ENCODE assay signal across 6 cellular contexts in genomic region chr3:185017996-185018395, GRCh38.
A peak's percentile ranks its signal among the peaks of the same experiment; 100 is the strongest.
DNase-seq lines count a peak whose midpoint lies in the region; ATAC-seq and TF ChIP-seq lines count a peak whose summit lies in the region.
"Not testable (repeated sequence)": the region's sequence is repeated elsewhere in the genome, so short reads cannot be mapped to it uniquely, and the experiment has no call there.

No MANE protein-coding gene starts in this region.

- CTCF ChIA-PET in WTC11 (lab: Charles Lee), result not testable (repeated sequence)

- peaks cover 0 to 11% (median 0%) of the 10 kb centered on the region in 11 donors for H3K9me3 ChIP-seq in heart right ventricle
- H3K9me3 ChIP-seq in lower lobe of right lung, thoracic aorta: not testable (repeated sequence)

- H3K4me1 Mint-ChIP-seq in WTC11, result peaks cover 13% of the 10 kb centered on the region
- not testable (repeated sequence) for H3K4me1 Mint-ChIP-seq in endothelial cell (ENCODE audit: unreplicated experiment)

- peaks cover 0 to 25% (median 0%) of the 10 kb centered on the region in 9 donors for H3K36me3 ChIP-seq in heart right ventricle
- not testable (repeated sequence) for H3K36me3 ChIP-seq in lower lobe of right lung, thoracic aorta

- not testable (repeated sequence) for H3K27me3 Mint-ChIP-seq in WTC11 (ENCODE audit: low read depth); endothelial cell (ENCODE audit: unreplicated experiment)

- not testable (repeated sequence) for H3K27me3 ChIP-seq in heart right ventricle; lower lobe of right lung (ENCODE audit: low read depth); thoracic aorta (replicated peaks; ENCODE audit: insufficient read depth)

- H3K27ac ChIP-seq in coronary artery, thoracic aorta: not testable (repeated sequence)
- H3K27ac ChIP-seq in heart right ventricle, result peak overlapping the region in 5 of 10 donors; percentile 39 to 71 (median 58)
- H3K27ac ChIP-seq in lower lobe of right lung, result peak overlapping the region; percentile 36

- intact Hi-C loops in heart right ventricle (cut with DNase I); lower lobe of right lung (cut with DNase I): not testable (repeated sequence)

- peaks cover 37% of the 10 kb centered on the region for H3K9me3 Mint-ChIP-seq in WTC11
- H3K9me3 Mint-ChIP-seq in endothelial cell (ENCODE audit: unreplicated experiment), result peaks cover 12% of the 10 kb centered on the region

- H3K4me3 Mint-ChIP-seq in WTC11, result not testable (repeated sequence)
- H3K4me3 Mint-ChIP-seq in endothelial cell (ENCODE audit: unreplicated experiment), result peak overlapping the region; percentile 59

- peaks cover 0 to 12% (median 0%) of the 10 kb centered on the region in 9 donors for H3K4me1 ChIP-seq in heart right ventricle
- H3K4me1 ChIP-seq in lower lobe of right lung; thoracic aorta (ENCODE audit: control insufficient read depth in 1 of 2, low read depth in 2 of 2): not testable (repeated sequence)

- not testable (repeated sequence) for ATAC-seq in WTC11; heart right ventricle; lower lobe of right lung; thoracic aorta (ENCODE audit: insufficient number of reproducible peaks, low FRiP score, low read depth)

- DNase-seq in WTC11 (ENCODE audit: low spot score); coronary artery (ENCODE audit: low spot score); endothelial cell (ENCODE audit: low spot score); heart right ventricle; lower lobe of right lung; thoracic aorta (ENCODE audit: low spot score): not testable (repeated sequence)

- H3K27ac Mint-ChIP-seq in WTC11, result peak overlapping the region; percentile 88; the same call in 1 of the 2 replicates
- H3K27ac Mint-ChIP-seq in endothelial cell (ENCODE audit: unreplicated experiment), result peak overlapping the region; percentile 13

- POLR2A ChIA-PET in WTC11 (lab: Charles Lee), result not testable (repeated sequence)

- TF ChIP-seq CTCF in WTC11 (IDR thresholded peaks at IDR 0.05); coronary artery (IDR thresholded peaks at IDR 0.05); endothelial cell (IDR thresholded peaks at IDR 0.05; ENCODE audit: unreplicated experiment); heart right ventricle (IDR thresholded peaks at IDR 0.05); lower lobe of right lung (IDR thresholded peaks at IDR 0.05); thoracic aorta (IDR thresholded peaks at IDR 0.05): not testable (repeated sequence)

- peak overlapping the region; percentile 11 for H3K4me3 ChIP-seq in coronary artery
- peak overlapping the region in 6 of 10 donors; percentile 3 to 43 (median 32) for H3K4me3 ChIP-seq in heart right ventricle
- not testable (repeated sequence) for H3K4me3 ChIP-seq in lower lobe of right lung
- peak overlapping the region; percentile 58 for H3K4me3 ChIP-seq in thoracic aorta

- H3K36me3 Mint-ChIP-seq in WTC11 (peaks cover 49% of the 10 kb centered on the region), endothelial cell (ENCODE audit: low read depth, unreplicated experiment) (peaks cover 46% of the 10 kb centered on the region)

- WGBS in heart right ventricle, 2 donors, result 40 to 61% methylated on average over 6 of the region's 6 CpGs
